18 cellular contexts compared by ENCODE assay signal in genomic region chr3:171116802-171117395, GRCh38.
"Had no signal": no experiment of that assay in that cellular context is flagged by ENCODE, and none has a peak within 500 bp of the region (broad histone marks: within the 10 kb centered on the region; RNA-seq: fewer than 3 reads in every experiment).

No MANE protein-coding gene starts in this region.

- H3K27me3 Mint-ChIP-seq: activated B cell treated with CpG ODN at 0.5 μM for 24 hours; activated CD4-positive, alpha-beta memory T cell treated with anti-CD3 and anti-CD28 coated beads for 36 hours; activated naive CD8-positive, alpha-beta T cell treated with anti-CD3 and anti-CD28 coated beads, Interleukin-2, amount 50 U/mL, for 24 hours; activated T-cell treated with anti-CD3 and anti-CD28 coated beads, Interleukin-2, amount 50 U/mL, for 24 hours; stimulated activated naive B cell treated with anti-CD40 and anti-IgM and Interleukin-4, amounts not matched to agents 10 μg/mL and 1 μg/mL and 100 μg/mL, for 72 hours had no signal

- H3K36me3 ChIP-seq: colonic mucosa had no signal

- H3K27ac ChIP-seq: brain microvascular endothelial cell, colonic mucosa, sigmoid colon had no signal

- H3K4me1 Mint-ChIP-seq: activated B cell treated with CpG ODN at 0.5 μM for 24 hours; stimulated activated naive B cell treated with anti-CD40 and anti-IgM and Interleukin-4, amounts not matched to agents 10 μg/mL and 1 μg/mL and 100 μg/mL, for 72 hours had no signal

- H3K27ac Mint-ChIP-seq: activated B cell treated with CpG ODN at 0.5 μM for 24 hours; activated CD4-positive, alpha-beta memory T cell treated with anti-CD3 and anti-CD28 coated beads for 36 hours; activated naive CD4-positive, alpha-beta T cell treated with anti-CD3 and anti-CD28 coated beads for 36 hours; activated naive CD8-positive, alpha-beta T cell treated with anti-CD3 and anti-CD28 coated beads, Interleukin-2, amount 50 U/mL, for 24 hours; activated T-cell treated with anti-CD3 and anti-CD28 coated beads, Interleukin-2, amount 50 U/mL, for 24 hours; activated T-helper 2 cell treated with anti-CD3 and anti-CD28 coated beads, Interferon-gamma antibody, Interleukin-2, Interleukin-4, amounts not matched to agents 10 μg/mL and 5 μg/mL and 100 μg/mL, durations not matched to agents 14 hours and 24 hours and 36 hours; stimulated activated naive B cell treated with anti-CD40 and anti-IgM and Interleukin-4, amounts not matched to agents 10 μg/mL and 1 μg/mL and 100 μg/mL, for 72 hours had no signal

- ATAC-seq: activated naive CD8-positive, alpha-beta T cell treated with anti-CD3 and anti-CD28 coated beads, Interleukin-2, amount 50 U/mL, for 24 hours; left colon; stimulated activated naive B cell treated with anti-CD40 and anti-IgM and Interleukin-4, amounts not matched to agents 10 μg/mL and 1 μg/mL and 100 μg/mL, for 72 hours had no signal

- H3K27me3 ChIP-seq: brain microvascular endothelial cell, colonic mucosa, sigmoid colon had no signal

- H3K4me3 Mint-ChIP-seq: activated B cell treated with CpG ODN at 0.5 μM for 24 hours; activated CD4-positive, alpha-beta memory T cell treated with anti-CD3 and anti-CD28 coated beads for 36 hours; activated naive CD4-positive, alpha-beta T cell treated with anti-CD3 and anti-CD28 coated beads for 36 hours; activated naive CD8-positive, alpha-beta T cell treated with anti-CD3 and anti-CD28 coated beads, Interleukin-2, amount 50 U/mL, for 24 hours; activated T-cell treated with anti-CD3 and anti-CD28 coated beads, Interleukin-2, amount 50 U/mL, for 24 hours; stimulated activated naive B cell treated with anti-CD40 and anti-IgM and Interleukin-4, amounts not matched to agents 10 μg/mL and 1 μg/mL and 100 μg/mL, for 72 hours had no signal

- H3K4me1 ChIP-seq: colonic mucosa, sigmoid colon had no signal

- H3K9me3 ChIP-seq: colonic mucosa, sigmoid colon had no signal

- H3K9me3 Mint-ChIP-seq: activated B cell treated with CpG ODN at 0.5 μM for 24 hours; activated naive CD8-positive, alpha-beta T cell treated with anti-CD3 and anti-CD28 coated beads, Interleukin-2, amount 50 U/mL, for 24 hours; stimulated activated naive B cell treated with anti-CD40 and anti-IgM and Interleukin-4, amounts not matched to agents 10 μg/mL and 1 μg/mL and 100 μg/mL, for 72 hours had no signal

- DNase-seq: activated B cell treated with CpG ODN at 0.5 μM for 24 hours; activated CD4-positive, alpha-beta memory T cell treated with anti-CD3 and anti-CD28 coated beads for 36 hours; activated CD4-positive, alpha-beta T cell treated with anti-CD3 and anti-CD28 coated beads for 4 hours; activated naive CD4-positive, alpha-beta T cell treated with anti-CD3 and anti-CD28 coated beads for 36 hours; activated naive CD8-positive, alpha-beta T cell treated with anti-CD3 and anti-CD28 coated beads, Interleukin-2, amount 50 U/mL, for 24 hours; activated T-cell treated with anti-CD3 and anti-CD28 coated beads, Interleukin-2, amount 50 U/mL, for 24 hours; anterior cingulate cortex; brain microvascular endothelial cell; central memory CD4-positive, alpha-beta T cell; colonic mucosa; erythroblast; left colon; midbrain; occipital lobe; posterior cingulate gyrus; sigmoid colon; stimulated activated naive B cell treated with anti-CD40 and anti-IgM and Interleukin-4, amounts not matched to agents 10 μg/mL and 1 μg/mL and 100 μg/mL, for 72 hours had no signal

- H3K4me3 ChIP-seq: colonic mucosa, sigmoid colon had no signal
